ENCODE assay signal across 17 cellular contexts in the genomic region with DNA sequence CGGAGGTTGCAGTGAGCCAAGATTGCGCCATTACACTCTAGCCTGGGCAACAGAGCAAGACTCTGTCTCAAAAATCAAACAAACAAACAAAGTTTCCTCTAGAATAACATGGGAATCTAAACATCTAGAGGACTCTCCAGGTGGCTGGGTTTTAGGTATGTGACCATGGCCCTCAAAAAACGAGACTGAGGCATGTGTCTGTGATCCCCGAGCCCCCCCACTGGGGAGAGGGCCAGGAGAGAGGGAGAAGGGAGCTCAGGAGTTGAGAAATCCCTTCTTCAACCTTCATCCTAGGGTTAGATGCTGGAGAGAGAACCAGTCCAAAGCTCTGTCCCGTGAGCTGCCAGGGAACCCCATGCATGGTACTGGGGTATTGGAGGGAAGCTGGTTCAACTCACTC.
DNase-seq lines count a peak whose midpoint lies in the region; ATAC-seq and TF ChIP-seq lines count a peak whose summit lies in the region.
"Had no signal": no experiment of that assay in that cellular context is flagged by ENCODE, and none has a peak within 500 bp of the region (broad histone marks: within the 10 kb centered on the region; RNA-seq: fewer than 3 reads in every experiment).

No MANE protein-coding gene starts in this region.

- no peaks in the 10 kb centered on the region for H3K79me2 ChIP-seq in PC-3 (ENCODE audit: low read length)

- no peaks in the 10 kb centered on the region for H3K9me3 ChIP-seq in left ventricle myocardium inferior (replicated peaks)
- no peaks in the 10 kb centered on the region for H3K9me3 ChIP-seq in right cardiac atrium (ENCODE audit: control insufficient read depth, low read length)
- no peaks in the 10 kb centered on the region for H3K9me3 ChIP-seq in sigmoid colon
- H3K9me3 ChIP-seq in aorta (ENCODE audit: control insufficient read depth, low read length), result no peaks in the 10 kb centered on the region
- H3K9me3 ChIP-seq in PC-3 (ENCODE audit: low read length), result no peaks in the 10 kb centered on the region
- H3K9me3 ChIP-seq: MG63 had no signal

- CTCF ChIA-PET in PC-3 (lab: Charles Lee), result no interaction called here

- TF ChIP-seq POLR2A in sigmoid colon (IDR thresholded peaks at IDR 0.05), result no peak

- H3K36me3 ChIP-seq in left ventricle myocardium inferior (no peaks in the 10 kb centered on the region), sigmoid colon (no peaks in the 10 kb centered on the region), aorta (ENCODE audit: control insufficient read depth in 1 of 2, insufficient read depth in 2 of 2, low read length in 1 of 2) (no peaks in the 10 kb centered on the region), PC-3 (ENCODE audit: low read depth, low read length) (no peaks in the 10 kb centered on the region)
- H3K36me3 ChIP-seq: MG63 had no signal

- H3K9me2 ChIP-seq in PC-3 (replicated peaks; ENCODE audit: low read length), result no peaks in the 10 kb centered on the region

- no peak overlapping the region for H3K4me2 ChIP-seq in PC-3 (ENCODE audit: low read length)
- H3K4me2 ChIP-seq: KMS-11 had no signal

- no peak for DNase-seq in left ventricle myocardium inferior
- DNase-seq in right cardiac atrium, result no peak
- DNase-seq in mesenteric fat pad (ENCODE audit: low spot score), result peak; percentile 39
- no peak for DNase-seq in sigmoid colon
- DNase-seq in aorta, result no peak
- no peak for DNase-seq in NCI-H1105 treated with DMSO at 0.1 percent for 48 hours (lab: John Stamatoyannopoulos, UW)
- no peak for DNase-seq in PC-3
- no peak for DNase-seq in NCI-H526 (lab: John Stamatoyannopoulos, UW)
- DNase-seq: COR-L47, DMS153, H7, NCI-H1417 treated with DMSO at 0.1 percent for 48 hours, NCI-H2081 treated with DMSO at 0.1 percent for 48 hours, NCI-H2227 treated with DMSO at 0.1 percent for 48 hours, NCI-H526 treated with DMSO at 0.1 percent for 48 hours had no signal

- H3K27ac ChIP-seq in left ventricle myocardium inferior (replicated peaks) (peak overlapping the region; percentile 86), right cardiac atrium (ENCODE audit: low read length) (no peak overlapping the region), sigmoid colon (peak overlapping the region in 3 of 4 donors; percentile 78 to 94 (median 89)), aorta (ENCODE audit: low read depth in 1 of 2, low read length in 2 of 2) (peak overlapping the region; percentile 16 to 39), PC-3 (ENCODE audit: low read length) (no peak overlapping the region)
- H3K27ac ChIP-seq: KMS-11 had no signal

- no peak overlapping the region for H2AFZ ChIP-seq in PC-3 (ENCODE audit: low read length)

- POLR2A ChIA-PET in PC-3 (lab: Charles Lee; ENCODE audit: unreplicated experiment), result no interaction called here

- BruUV-seq in PC-3 (replicated peaks; lab: Mats Ljungman, UMichigan), result no TSS peak

- H3K9ac ChIP-seq in PC-3 (ENCODE audit: low read length), result no peak overlapping the region
- H3K9ac ChIP-seq: KMS-11 had no signal

- H3K27me3 ChIP-seq in left ventricle myocardium inferior (ENCODE audit: low read depth) (no peaks in the 10 kb centered on the region), right cardiac atrium (ENCODE audit: control insufficient read depth, insufficient read depth) (no peaks in the 10 kb centered on the region), sigmoid colon (no peaks in the 10 kb centered on the region), aorta (ENCODE audit: control insufficient read depth in 1 of 2, insufficient read depth in 2 of 2, low read length in 1 of 2) (no peaks in the 10 kb centered on the region), PC-3 (ENCODE audit: low read length) (no peaks in the 10 kb centered on the region)
- H3K27me3 ChIP-seq: MG63 had no signal

- H3F3A ChIP-seq in PC-3 (ENCODE audit: low read length, unreplicated experiment), result no peaks in the 10 kb centered on the region

- H3K4me1 ChIP-seq in left ventricle myocardium inferior (peaks cover 45% of the 10 kb centered on the region), right cardiac atrium (ENCODE audit: control insufficient read depth, insufficient read depth, low read length) (peaks cover 8% of the 10 kb centered on the region), sigmoid colon (peaks cover 0 to 98% (median 87%) of the 10 kb centered on the region in 4 donors), aorta (ENCODE audit: control insufficient read depth in 1 of 2, insufficient read depth in 2 of 2, low read length in 2 of 2) (peaks cover 2 to 4% of the 10 kb centered on the region in 2 donors), PC-3 (ENCODE audit: insufficient read depth, low read length) (peaks cover 19% of the 10 kb centered on the region)

- no peaks in the 10 kb centered on the region for H4K20me1 ChIP-seq in PC-3 (ENCODE audit: low read length)

- WGBS in right cardiac atrium, result 79% methylated on average over 5 of the region's 5 CpGs
- 62 to 80% methylated on average over 5 of the region's 5 CpGs for WGBS in sigmoid colon, 2 donors
- 79 to 86% methylated on average over 5 of the region's 5 CpGs for WGBS in aorta, 2 donors

- ATAC-seq in right cardiac atrium (no peak), aorta (ENCODE audit: low FRiP score) (no peak), PC-3 (no peak)

- TF ChIP-seq EP300 in sigmoid colon (IDR thresholded peaks at IDR 0.05), result no peak

- TF ChIP-seq CTCF in left ventricle myocardium inferior (IDR thresholded peaks at IDR 0.05; ENCODE audit: borderline replicate concordance), result no peak
- TF ChIP-seq CTCF in sigmoid colon (IDR thresholded peaks at IDR 0.05), result no peak
- TF ChIP-seq CTCF in PC-3 (conservative IDR thresholded peaks at IDR 0.05; ENCODE audit: low read depth, low read length), result no peak

- H3K4me3 ChIP-seq in left ventricle myocardium inferior (no peak overlapping the region), right cardiac atrium (ENCODE audit: low read length) (no peak overlapping the region), sigmoid colon (no peak overlapping the region), aorta (ENCODE audit: low read length in 2 of 2) (no peak overlapping the region), PC-3 (ENCODE audit: low read length) (no peak overlapping the region)
- H3K4me3 ChIP-seq: MG63 had no signal

- intact Hi-C loops in left ventricle myocardium inferior (cut with micrococcal nuclease), result no loop called here
- intact Hi-C loops in right cardiac atrium (cut with DNase I), result no loop called here
- intact Hi-C loops in sigmoid colon (cut with DNase I), result loop anchor here (2.0 kb wide), 1 partner anchor 33 kb away; no protein-coding TSS in a partner anchor
- intact Hi-C loops in aorta (cut with DNase I), result loop anchor here in 1 of 2 donors (5.0 to 10.0 kb wide), 2 partner anchors 157 to 190 kb away; no protein-coding TSS in a partner anchor
- intact Hi-C loops in PC-3 (cut with micrococcal nuclease), result no loop called here

Comparison
In these comparisons a context has a peak if more than half of its experiments do, and no peak if none do; other contexts are left out.
1. H3K27ac ChIP-seq: peak in left ventricle myocardium inferior (single experiment), sigmoid colon (3 of 4) and aorta (2 of 2); none in right cardiac atrium (single experiment) and PC-3 (single experiment).